Comparison of ENCODE assay signal across 26 cellular contexts in genomic region chr21:42362700-42363099, GRCh38. TPM values are rescaled to one million over a fixed set of nuclear protein-coding genes. Genes with fewer than 3 reads are reported as not detected.
DNase-seq lines count a peak whose midpoint lies in the region; ATAC-seq and TF ChIP-seq lines count a peak whose summit lies in the region.
"Had no signal": no experiment of that assay in that cellular context is flagged by ENCODE, and none has a peak within 500 bp of the region (broad histone marks: within the 10 kb centered on the region; RNA-seq: fewer than 3 reads in every experiment).

No MANE protein-coding gene starts in this region.

- intact Hi-C loops in PC-3 (cut with micrococcal nuclease) (no loop called here), A673 (cut with micrococcal nuclease; ENCODE audit: unreplicated experiment) (no loop called here)

- no peaks in the 10 kb centered on the region for H3K79me2 ChIP-seq in PC-3 (ENCODE audit: low read length)

- POLR2A ChIA-PET in PC-3 (lab: Charles Lee; ENCODE audit: unreplicated experiment) (interaction anchor here (0.5 to 0.6 kb wide), 2 partner anchors 12 to 38 kb away, joined by 4 to 7 read pairs; partner anchors contain the start of gene TFF2), A673 (lab: Charles Lee; ENCODE audit: low non-redundant PET) (no interaction called here)

- no peaks in the 10 kb centered on the region for H3F3A ChIP-seq in PC-3 (ENCODE audit: low read length, unreplicated experiment)

- CTCF ChIA-PET in PC-3 (lab: Charles Lee) (interaction anchor here (0.6 to 1.2 kb wide), 2 partner anchors 24 to 249 kb away, joined by 3 to 13 read pairs; no protein-coding TSS in a partner anchor), A673 (lab: Charles Lee) (no interaction called here)

- no peaks in the 10 kb centered on the region for H3K9me3 ChIP-seq in PC-3 (ENCODE audit: low read length)
- H3K9me3 ChIP-seq in A673 (ENCODE audit: low read depth, low read length, poor library complexity, severe bottlenecking) = peaks cover 5% of the 10 kb centered on the region
- H3K9me3 ChIP-seq: BE2C, SK-N-SH had no signal

- H3K9me2 ChIP-seq in PC-3 (replicated peaks; ENCODE audit: low read length) = no peaks in the 10 kb centered on the region
- H3K9me2 ChIP-seq: SK-N-SH had no signal

- peak overlapping the region; percentile 54 for H3K4me2 ChIP-seq in PC-3 (ENCODE audit: low read length)
- H3K4me2 ChIP-seq: SK-N-SH had no signal

- ATAC-seq in PC-3 = no peak

- H3K27me3 ChIP-seq in PC-3 (ENCODE audit: low read length) (no peaks in the 10 kb centered on the region), A673 (replicated peaks; ENCODE audit: insufficient read depth, low read depth, low read length, poor library complexity) (no peaks in the 10 kb centered on the region), brain microvascular endothelial cell (replicated peaks) (no peaks in the 10 kb centered on the region)

- BruUV-seq in PC-3 (replicated peaks; lab: Mats Ljungman, UMichigan) = no TSS peak
- no TSS peak for BruUV-seq in A673 (replicated peaks; lab: Mats Ljungman, UMichigan)

- in situ Hi-C loops in brain microvascular endothelial cell (cut with HindIII; ENCODE audit: low pct_ligation_motif_present, low sequenced_read_pairs) = no loop called here

- DNase-seq in NCI-H2171 treated with DMSO at 0.1 percent for 48 hours (lab: John Stamatoyannopoulos, UW) (peak; percentile 24), NCI-H2171 (lab: John Stamatoyannopoulos, UW) (no peak), PC-3 (no peak), kidney tubule cell (ENCODE audit: low spot score) (peak; percentile 8), anterior cingulate cortex (lab: John Stamatoyannopoulos, UW) (no peak), A673 (ENCODE audit: low spot score) (no peak), DMS153 (lab: John Stamatoyannopoulos, UW) (no peak), brain microvascular endothelial cell (no peak)
- DNase-seq: ACHN; BE2C; CD4-positive, CD25-positive, alpha-beta regulatory T cell; GF-D8; HCEC 1CT; MV-4-11; NCI-H2029; NCI-H2227 treated with DMSO at 0.1 percent for 48 hours; NCI-H526 treated with DMSO at 0.1 percent for 48 hours; OCI-M1; SK-N-SH; SW 1271 had no signal

- H3K4me3 ChIP-seq in PC-3 (ENCODE audit: low read length) = no peak overlapping the region
- H3K4me3 ChIP-seq in A673 (ENCODE audit: low read depth, low read length, poor library complexity, severe bottlenecking) = no peak overlapping the region
- H3K4me3 ChIP-seq in brain microvascular endothelial cell (ENCODE audit: low read depth, low read length) = no peak overlapping the region

- H3K9ac ChIP-seq in PC-3 (ENCODE audit: low read length) = peak overlapping the region; percentile 88
- H3K9ac ChIP-seq: SK-N-SH had no signal

- TF ChIP-seq CTCF in PC-3 (conservative IDR thresholded peaks at IDR 0.05; ENCODE audit: low read depth, low read length) (no peak), A673 (conservative IDR thresholded peaks at IDR 0.05; ENCODE audit: low read depth, low read length) (no peak), brain microvascular endothelial cell (IDR thresholded peaks at IDR 0.05; ENCODE audit: low read depth, low read length, missing control alignments) (no peak)

- no peaks in the 10 kb centered on the region for H4K20me1 ChIP-seq in PC-3 (ENCODE audit: low read length)

- H3K4me1 ChIP-seq in PC-3 (ENCODE audit: insufficient read depth, low read length) (peaks cover 53% of the 10 kb centered on the region), A673 (ENCODE audit: insufficient read depth, low read length, poor library complexity, severe bottlenecking) (no peaks in the 10 kb centered on the region)
- H3K4me1 ChIP-seq: BE2C had no signal

- no peaks in the 10 kb centered on the region for H3K36me3 ChIP-seq in PC-3 (ENCODE audit: low read depth, low read length)
- H3K36me3 ChIP-seq in A673 (ENCODE audit: insufficient read depth, low read length, poor library complexity, severe bottlenecking) = no peaks in the 10 kb centered on the region
- no peaks in the 10 kb centered on the region for H3K36me3 ChIP-seq in brain microvascular endothelial cell (replicated peaks)
- H3K36me3 ChIP-seq: BE2C had no signal

- H2AFZ ChIP-seq in PC-3 (ENCODE audit: low read length) = no peak overlapping the region

- peak overlapping the region; percentile 97 for H3K27ac ChIP-seq in PC-3 (ENCODE audit: low read length)
- H3K27ac ChIP-seq in A673 (ENCODE audit: low read depth, low read length, poor library complexity, severe bottlenecking) = no peak overlapping the region
- no peak overlapping the region for H3K27ac ChIP-seq in brain microvascular endothelial cell
- H3K27ac ChIP-seq: 22Rv1 had no signal

RNA-seq across cellular contexts. Expression of gene TFF1, which starts 3.6 kb away (rescaled TPM):
- total RNA-seq in PC-3 (2014; rRNA removed) (99.2 and 111 TPM in 2 replicates), A673 (2021) (not detected in 2 replicates)
- total RNA-seq: CD4-positive, CD25-positive, alpha-beta regulatory T cell; H1; LHCN-M2; MCF 10A; NCI-H460 had no signal

RNA-seq across cellular contexts. Expression of gene TFF2, which starts 11.9 kb away (rescaled TPM):
- total RNA-seq in PC-3 (2014; rRNA removed) = 21.1 and 22.9 TPM in 2 replicates
- not detected in 2 replicates for total RNA-seq in A673 (2021)
- total RNA-seq: CD4-positive, CD25-positive, alpha-beta regulatory T cell; H1; LHCN-M2; MCF 10A; NCI-H460 had no signal

RNA-seq across cellular contexts. Expression of gene TMPRSS3, which starts 33.2 kb away (rescaled TPM):
- total RNA-seq in PC-3 (2014; rRNA removed) = not detected in 2 replicates
- not detected in 2 replicates for total RNA-seq in A673 (2021)
- total RNA-seq: H1, LHCN-M2 had no signal

RNA-seq across cellular contexts. Expression of gene UBASH3A, which starts 41.0 kb away (rescaled TPM):
- 1.0 TPM in 1 of 2 replicates, not detected in the other for total RNA-seq in PC-3 (2014; rRNA removed)
- not detected in 2 replicates for total RNA-seq in A673 (2021)
- total RNA-seq: H1, HT-29, LHCN-M2, MCF 10A, NCI-H460 had no signal

RNA-seq across cellular contexts. Expression of gene TFF3, which starts 47.5 kb away (rescaled TPM):
- 2.8 and 9.1 TPM in 2 replicates for total RNA-seq in PC-3 (2014; rRNA removed)
- total RNA-seq in A673 (2021) = not detected in 2 replicates
- total RNA-seq: CD4-positive, CD25-positive, alpha-beta regulatory T cell; LHCN-M2; MCF 10A; NCI-H460 had no signal

Comparison
In these comparisons a context has a peak if more than half of its experiments do, and no peak if none do; other contexts are left out.
1. DNase-seq: peak in NCI-H2171 treated with DMSO at 0.1 percent for 48 hours (single experiment) and kidney tubule cell (single experiment); none in NCI-H2171 (single experiment), PC-3 (single experiment), anterior cingulate cortex (0 of 58), A673 (single experiment), DMS153 (single experiment) and brain microvascular endothelial cell (single experiment).
2. RNA of gene TFF1, which starts 3.6 kb away (total RNA-seq): 99.2 to 111 TPM in PC-3; not detected in A673; every median in the first group is over 100 times any median in the second.
3. RNA of gene TFF2, which starts 11.9 kb away (total RNA-seq): 21.1 to 22.9 TPM in PC-3; not detected in A673; every median in the first group is over 10 times any median in the second.